ENCODE assay signal across 1 cellular context in the genomic region with DNA sequence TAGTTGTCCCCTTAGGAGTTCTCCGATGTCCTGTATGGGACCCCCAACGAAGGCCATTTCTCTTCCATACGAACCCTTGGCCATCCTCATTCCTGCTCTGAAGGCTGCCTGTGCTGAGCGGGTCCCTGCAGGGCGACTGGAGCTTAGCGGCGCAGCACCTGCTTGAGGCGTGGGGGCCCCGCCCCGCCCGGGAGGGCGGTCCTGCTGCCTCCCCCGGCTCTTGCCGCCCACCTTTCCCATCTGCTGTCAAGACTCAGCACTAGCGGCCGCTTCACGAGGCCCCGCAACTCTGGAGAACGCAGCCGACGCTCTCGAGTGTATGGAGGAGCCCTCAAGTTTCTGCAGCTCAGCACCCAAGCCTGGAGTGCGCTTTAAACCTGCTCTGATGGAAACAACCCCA.
TF ChIP-seq lines count a peak whose summit lies in the region.

No MANE protein-coding gene starts in this region.

TF ChIP-seq in GM23338, 12 proteins besides CTCF, POLR2A, EP300 and RAD21 (continued from another document):
- TF ChIP-seq JUNB (IDR thresholded peaks at IDR 0.05; ENCODE audit: unreplicated experiment) = no peak
- TF ChIP-seq ETS1 (IDR thresholded peaks at IDR 0.05) = no peak
- TF ChIP-seq, protein P1, sequence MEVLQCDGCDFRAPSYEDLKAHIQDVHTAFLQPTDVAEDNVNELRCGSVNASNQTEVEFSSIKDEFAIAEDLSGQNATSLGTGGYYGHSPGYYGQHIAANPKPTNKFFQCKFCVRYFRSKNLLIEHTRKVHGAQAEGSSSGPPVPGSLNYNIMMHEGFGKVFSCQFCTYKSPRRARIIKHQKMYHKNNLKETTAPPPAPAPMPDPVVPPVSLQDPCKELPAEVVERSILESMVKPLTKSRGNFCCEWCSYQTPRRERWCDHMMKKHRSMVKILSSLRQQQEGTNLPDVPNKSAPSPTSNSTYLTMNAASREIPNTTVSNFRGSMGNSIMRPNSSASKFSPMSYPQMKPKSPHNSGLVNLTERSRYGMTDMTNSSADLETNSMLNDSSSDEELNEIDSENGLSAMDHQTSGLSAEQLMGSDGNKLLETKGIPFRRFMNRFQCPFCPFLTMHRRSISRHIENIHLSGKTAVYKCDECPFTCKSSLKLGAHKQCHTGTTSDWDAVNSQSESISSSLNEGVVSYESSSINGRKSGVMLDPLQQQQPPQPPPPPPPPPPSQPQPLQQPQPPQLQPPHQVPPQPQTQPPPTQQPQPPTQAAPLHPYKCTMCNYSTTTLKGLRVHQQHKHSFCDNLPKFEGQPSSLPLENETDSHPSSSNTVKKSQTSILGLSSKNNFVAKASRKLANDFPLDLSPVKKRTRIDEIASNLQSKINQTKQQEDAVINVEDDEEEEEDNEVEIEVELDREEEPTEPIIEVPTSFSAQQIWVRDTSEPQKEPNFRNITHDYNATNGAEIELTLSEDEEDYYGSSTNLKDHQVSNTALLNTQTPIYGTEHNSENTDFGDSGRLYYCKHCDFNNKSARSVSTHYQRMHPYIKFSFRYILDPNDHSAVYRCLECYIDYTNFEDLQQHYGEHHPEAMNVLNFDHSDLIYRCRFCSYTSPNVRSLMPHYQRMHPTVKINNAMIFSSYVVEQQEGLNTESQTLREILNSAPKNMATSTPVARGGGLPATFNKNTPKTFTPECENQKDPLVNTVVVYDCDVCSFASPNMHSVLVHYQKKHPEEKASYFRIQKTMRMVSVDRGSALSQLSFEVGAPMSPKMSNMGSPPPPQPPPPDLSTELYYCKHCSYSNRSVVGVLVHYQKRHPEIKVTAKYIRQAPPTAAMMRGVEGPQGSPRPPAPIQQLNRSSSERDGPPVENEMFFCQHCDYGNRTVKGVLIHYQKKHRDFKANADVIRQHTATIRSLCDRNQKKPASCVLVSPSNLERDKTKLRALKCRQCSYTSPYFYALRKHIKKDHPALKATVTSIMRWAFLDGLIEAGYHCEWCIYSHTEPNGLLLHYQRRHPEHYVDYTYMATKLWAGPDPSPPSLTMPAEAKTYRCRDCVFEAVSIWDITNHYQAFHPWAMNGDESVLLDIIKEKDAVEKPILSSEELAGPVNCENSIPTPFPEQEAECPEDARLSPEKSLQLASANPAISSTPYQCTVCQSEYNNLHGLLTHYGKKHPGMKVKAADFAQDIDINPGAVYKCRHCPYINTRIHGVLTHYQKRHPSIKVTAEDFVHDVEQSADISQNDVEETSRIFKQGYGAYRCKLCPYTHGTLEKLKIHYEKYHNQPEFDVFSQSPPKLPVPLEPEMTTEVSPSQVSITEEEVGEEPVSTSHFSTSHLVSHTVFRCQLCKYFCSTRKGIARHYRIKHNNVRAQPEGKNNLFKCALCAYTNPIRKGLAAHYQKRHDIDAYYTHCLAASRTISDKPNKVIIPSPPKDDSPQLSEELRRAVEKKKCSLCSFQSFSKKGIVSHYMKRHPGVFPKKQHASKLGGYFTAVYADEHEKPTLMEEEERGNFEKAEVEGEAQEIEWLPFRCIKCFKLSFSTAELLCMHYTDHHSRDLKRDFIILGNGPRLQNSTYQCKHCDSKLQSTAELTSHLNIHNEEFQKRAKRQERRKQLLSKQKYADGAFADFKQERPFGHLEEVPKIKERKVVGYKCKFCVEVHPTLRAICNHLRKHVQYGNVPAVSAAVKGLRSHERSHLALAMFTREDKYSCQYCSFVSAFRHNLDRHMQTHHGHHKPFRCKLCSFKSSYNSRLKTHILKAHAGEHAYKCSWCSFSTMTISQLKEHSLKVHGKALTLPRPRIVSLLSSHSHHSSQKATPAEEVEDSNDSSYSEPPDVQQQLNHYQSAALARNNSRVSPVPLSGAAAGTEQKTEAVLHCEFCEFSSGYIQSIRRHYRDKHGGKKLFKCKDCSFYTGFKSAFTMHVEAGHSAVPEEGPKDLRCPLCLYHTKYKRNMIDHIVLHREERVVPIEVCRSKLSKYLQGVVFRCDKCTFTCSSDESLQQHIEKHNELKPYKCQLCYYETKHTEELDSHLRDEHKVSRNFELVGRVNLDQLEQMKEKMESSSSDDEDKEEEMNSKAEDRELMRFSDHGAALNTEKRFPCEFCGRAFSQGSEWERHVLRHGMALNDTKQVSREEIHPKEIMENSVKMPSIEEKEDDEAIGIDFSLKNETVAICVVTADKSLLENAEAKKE (CRISPR knock-in tag; IDR thresholded peaks at IDR 0.05) = no peak
- no peak for TF ChIP-seq ZNF331 (CRISPR knock-in tag; IDR thresholded peaks at IDR 0.05; ENCODE audit: low read depth)
- no peak for TF ChIP-seq EZH2phosphoT487 (IDR thresholded peaks at IDR 0.05; ENCODE audit: unreplicated experiment)
- no peak for TF ChIP-seq CREB1 (CRISPR knock-in tag; IDR thresholded peaks at IDR 0.05; ENCODE audit: low read depth)
- TF ChIP-seq NANOG (IDR thresholded peaks at IDR 0.05; ENCODE audit: borderline replicate concordance) = no peak
- TF ChIP-seq EZH2 (IDR thresholded peaks at IDR 0.05; ENCODE audit: low read depth, unreplicated experiment) = no peak
- TF ChIP-seq POLR2AphosphoS5 (IDR thresholded peaks at IDR 0.05; ENCODE audit: low read depth) = no peak
- no peak for TF ChIP-seq REST (IDR thresholded peaks at IDR 0.05; ENCODE audit: unreplicated experiment)
